Comparison of ENCODE assay signal across 1 cellular context in the genomic region with DNA sequence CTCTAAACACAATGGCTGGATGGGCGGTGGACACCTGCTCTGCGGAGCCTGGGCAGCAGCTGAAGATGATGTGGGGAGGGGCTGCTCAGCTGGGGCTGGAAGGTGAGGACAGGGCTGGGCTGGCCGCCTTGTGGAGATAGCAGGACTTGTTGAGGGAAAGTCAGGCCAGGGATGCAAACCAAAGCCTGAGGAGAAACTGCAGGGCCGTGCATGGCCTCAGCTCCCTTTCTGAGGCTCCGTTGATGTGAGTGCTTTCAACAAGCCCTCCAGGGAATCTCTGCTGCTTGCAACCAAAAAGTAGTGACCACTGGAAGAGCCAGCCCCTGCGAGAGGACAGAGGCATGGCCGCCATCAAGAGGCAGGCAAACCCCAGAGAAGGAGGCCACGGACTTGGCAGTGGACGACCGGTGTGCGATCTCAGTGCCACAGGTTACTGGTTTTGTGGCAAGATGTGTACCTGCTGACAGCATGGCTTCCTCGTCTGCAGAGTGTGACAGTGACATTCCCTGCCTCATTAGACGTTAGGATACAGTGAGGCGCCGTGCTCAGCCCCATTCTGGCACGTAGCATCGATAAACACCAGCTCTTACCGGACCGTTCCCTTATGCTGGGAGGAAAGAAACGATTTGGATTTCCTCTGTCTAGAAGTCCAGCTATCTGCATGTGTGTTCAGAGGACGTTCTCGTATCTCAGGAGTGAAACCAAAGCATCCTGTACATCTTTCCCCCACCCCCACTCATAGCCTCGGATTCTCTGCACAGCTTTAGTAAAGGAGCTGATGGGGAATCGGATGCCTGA.
A peak's percentile ranks its signal among the peaks of the same experiment; 100 is the strongest.
TF ChIP-seq lines count a peak whose summit lies in the region.

No MANE protein-coding gene starts in this region.

TF ChIP-seq in HepG2, 621 proteins besides CTCF, POLR2A, EP300 and RAD21 (continued from another document and continues in another):
- TF ChIP-seq, protein P1, sequence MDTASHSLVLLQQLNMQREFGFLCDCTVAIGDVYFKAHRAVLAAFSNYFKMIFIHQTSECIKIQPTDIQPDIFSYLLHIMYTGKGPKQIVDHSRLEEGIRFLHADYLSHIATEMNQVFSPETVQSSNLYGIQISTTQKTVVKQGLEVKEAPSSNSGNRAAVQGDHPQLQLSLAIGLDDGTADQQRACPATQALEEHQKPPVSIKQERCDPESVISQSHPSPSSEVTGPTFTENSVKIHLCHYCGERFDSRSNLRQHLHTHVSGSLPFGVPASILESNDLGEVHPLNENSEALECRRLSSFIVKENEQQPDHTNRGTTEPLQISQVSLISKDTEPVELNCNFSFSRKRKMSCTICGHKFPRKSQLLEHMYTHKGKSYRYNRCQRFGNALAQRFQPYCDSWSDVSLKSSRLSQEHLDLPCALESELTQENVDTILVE (CRISPR knock-in tag; IDR thresholded peaks at IDR 0.05): no peak
- no peak for TF ChIP-seq CHD4 (IDR thresholded peaks at IDR 0.05; ENCODE audit: borderline replicate concordance, low read length)
- no peak; the same call in 1 of the 2 replicates for TF ChIP-seq MXD1 (CRISPR knock-in tag; IDR thresholded peaks at IDR 0.05)
- TF ChIP-seq JDP2 (CRISPR knock-in tag; IDR thresholded peaks at IDR 0.05; ENCODE audit: borderline replicate concordance): no peak
- TF ChIP-seq BCL6 (CRISPR knock-in tag; IDR thresholded peaks at IDR 0.05): no peak
- TF ChIP-seq ZNF414 (CRISPR knock-in tag; IDR thresholded peaks at IDR 0.05): no peak; the same call in 1 of the 2 replicates
- no peak for TF ChIP-seq GATAD2A (CRISPR knock-in tag; IDR thresholded peaks at IDR 0.05)
- TF ChIP-seq, protein P2, sequence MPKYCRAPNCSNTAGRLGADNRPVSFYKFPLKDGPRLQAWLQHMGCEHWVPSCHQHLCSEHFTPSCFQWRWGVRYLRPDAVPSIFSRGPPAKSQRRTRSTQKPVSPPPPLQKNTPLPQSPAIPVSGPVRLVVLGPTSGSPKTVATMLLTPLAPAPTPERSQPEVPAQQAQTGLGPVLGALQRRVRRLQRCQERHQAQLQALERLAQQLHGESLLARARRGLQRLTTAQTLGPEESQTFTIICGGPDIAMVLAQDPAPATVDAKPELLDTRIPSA (CRISPR knock-in tag; IDR thresholded peaks at IDR 0.05; ENCODE audit: borderline replicate concordance): no peak
- no peak for TF ChIP-seq ZNF800 (CRISPR knock-in tag; IDR thresholded peaks at IDR 0.05)
- no peak for TF ChIP-seq ZNF883 (CRISPR knock-in tag; IDR thresholded peaks at IDR 0.05; ENCODE audit: not compliant biosample characterization)
- TF ChIP-seq FOXA1 (IDR thresholded peaks at IDR 0.05): no peak
- peak; percentile 4; the same call in 1 of the 2 replicates for TF ChIP-seq FOXA1 (CRISPR knock-in tag; IDR thresholded peaks at IDR 0.05)
- TF ChIP-seq, protein P3, sequence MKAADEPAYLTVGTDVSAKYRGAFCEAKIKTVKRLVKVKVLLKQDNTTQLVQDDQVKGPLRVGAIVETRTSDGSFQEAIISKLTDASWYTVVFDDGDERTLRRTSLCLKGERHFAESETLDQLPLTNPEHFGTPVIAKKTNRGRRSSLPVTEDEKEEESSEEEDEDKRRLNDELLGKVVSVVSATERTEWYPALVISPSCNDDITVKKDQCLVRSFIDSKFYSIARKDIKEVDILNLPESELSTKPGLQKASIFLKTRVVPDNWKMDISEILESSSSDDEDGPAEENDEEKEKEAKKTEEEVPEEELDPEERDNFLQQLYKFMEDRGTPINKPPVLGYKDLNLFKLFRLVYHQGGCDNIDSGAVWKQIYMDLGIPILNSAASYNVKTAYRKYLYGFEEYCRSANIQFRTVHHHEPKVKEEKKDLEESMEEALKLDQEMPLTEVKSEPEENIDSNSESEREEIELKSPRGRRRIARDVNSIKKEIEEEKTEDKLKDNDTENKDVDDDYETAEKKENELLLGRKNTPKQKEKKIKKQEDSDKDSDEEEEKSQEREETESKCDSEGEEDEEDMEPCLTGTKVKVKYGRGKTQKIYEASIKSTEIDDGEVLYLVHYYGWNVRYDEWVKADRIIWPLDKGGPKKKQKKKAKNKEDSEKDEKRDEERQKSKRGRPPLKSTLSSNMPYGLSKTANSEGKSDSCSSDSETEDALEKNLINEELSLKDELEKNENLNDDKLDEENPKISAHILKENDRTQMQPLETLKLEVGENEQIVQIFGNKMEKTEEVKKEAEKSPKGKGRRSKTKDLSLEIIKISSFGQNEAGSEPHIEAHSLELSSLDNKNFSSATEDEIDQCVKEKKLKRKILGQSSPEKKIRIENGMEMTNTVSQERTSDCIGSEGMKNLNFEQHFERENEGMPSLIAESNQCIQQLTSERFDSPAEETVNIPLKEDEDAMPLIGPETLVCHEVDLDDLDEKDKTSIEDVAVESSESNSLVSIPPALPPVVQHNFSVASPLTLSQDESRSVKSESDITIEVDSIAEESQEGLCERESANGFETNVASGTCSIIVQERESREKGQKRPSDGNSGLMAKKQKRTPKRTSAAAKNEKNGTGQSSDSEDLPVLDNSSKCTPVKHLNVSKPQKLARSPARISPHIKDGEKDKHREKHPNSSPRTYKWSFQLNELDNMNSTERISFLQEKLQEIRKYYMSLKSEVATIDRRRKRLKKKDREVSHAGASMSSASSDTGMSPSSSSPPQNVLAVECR (CRISPR knock-in tag; IDR thresholded peaks at IDR 0.05; ENCODE audit: borderline replicate concordance): peak; percentile 52
- no peak for TF ChIP-seq ZNF20 (CRISPR knock-in tag; IDR thresholded peaks at IDR 0.05)
- no peak for TF ChIP-seq SNAI1 (CRISPR knock-in tag; IDR thresholded peaks at IDR 0.05; ENCODE audit: borderline replicate concordance)
- TF ChIP-seq ZC3H13 (CRISPR knock-in tag; IDR thresholded peaks at IDR 0.05): no peak
- TF ChIP-seq, protein P4, sequence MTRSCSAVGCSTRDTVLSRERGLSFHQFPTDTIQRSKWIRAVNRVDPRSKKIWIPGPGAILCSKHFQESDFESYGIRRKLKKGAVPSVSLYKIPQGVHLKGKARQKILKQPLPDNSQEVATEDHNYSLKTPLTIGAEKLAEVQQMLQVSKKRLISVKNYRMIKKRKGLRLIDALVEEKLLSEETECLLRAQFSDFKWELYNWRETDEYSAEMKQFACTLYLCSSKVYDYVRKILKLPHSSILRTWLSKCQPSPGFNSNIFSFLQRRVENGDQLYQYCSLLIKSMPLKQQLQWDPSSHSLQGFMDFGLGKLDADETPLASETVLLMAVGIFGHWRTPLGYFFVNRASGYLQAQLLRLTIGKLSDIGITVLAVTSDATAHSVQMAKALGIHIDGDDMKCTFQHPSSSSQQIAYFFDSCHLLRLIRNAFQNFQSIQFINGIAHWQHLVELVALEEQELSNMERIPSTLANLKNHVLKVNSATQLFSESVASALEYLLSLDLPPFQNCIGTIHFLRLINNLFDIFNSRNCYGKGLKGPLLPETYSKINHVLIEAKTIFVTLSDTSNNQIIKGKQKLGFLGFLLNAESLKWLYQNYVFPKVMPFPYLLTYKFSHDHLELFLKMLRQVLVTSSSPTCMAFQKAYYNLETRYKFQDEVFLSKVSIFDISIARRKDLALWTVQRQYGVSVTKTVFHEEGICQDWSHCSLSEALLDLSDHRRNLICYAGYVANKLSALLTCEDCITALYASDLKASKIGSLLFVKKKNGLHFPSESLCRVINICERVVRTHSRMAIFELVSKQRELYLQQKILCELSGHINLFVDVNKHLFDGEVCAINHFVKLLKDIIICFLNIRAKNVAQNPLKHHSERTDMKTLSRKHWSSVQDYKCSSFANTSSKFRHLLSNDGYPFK (CRISPR knock-in tag; IDR thresholded peaks at IDR 0.05; ENCODE audit: borderline replicate concordance): peak; percentile 74; the same call in 1 of the 2 replicates
- TF ChIP-seq ZNF678 (CRISPR knock-in tag; IDR thresholded peaks at IDR 0.05): peak; percentile 75
- no peak for TF ChIP-seq ZNF260 (CRISPR knock-in tag; IDR thresholded peaks at IDR 0.05; ENCODE audit: borderline replicate concordance, low read depth)
- no peak; a peak in 1 of 4 replicates for TF ChIP-seq ATF4 (CRISPR knock-in tag; IDR thresholded peaks at IDR 0.05)
- TF ChIP-seq, protein P5, sequence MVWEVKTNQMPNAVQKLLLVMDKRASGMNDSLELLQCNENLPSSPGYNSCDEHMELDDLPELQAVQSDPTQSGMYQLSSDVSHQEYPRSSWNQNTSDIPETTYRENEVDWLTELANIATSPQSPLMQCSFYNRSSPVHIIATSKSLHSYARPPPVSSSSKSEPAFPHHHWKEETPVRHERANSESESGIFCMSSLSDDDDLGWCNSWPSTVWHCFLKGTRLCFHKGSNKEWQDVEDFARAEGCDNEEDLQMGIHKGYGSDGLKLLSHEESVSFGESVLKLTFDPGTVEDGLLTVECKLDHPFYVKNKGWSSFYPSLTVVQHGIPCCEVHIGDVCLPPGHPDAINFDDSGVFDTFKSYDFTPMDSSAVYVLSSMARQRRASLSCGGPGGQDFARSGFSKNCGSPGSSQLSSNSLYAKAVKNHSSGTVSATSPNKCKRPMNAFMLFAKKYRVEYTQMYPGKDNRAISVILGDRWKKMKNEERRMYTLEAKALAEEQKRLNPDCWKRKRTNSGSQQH (CRISPR knock-in tag; IDR thresholded peaks at IDR 0.05; ENCODE audit: low read depth): no peak
- peak; percentile 68 for TF ChIP-seq AGO2 (optimal IDR thresholded peaks at IDR 0.05; ENCODE audit: low read depth, low read length)
- peak; percentile 89; the same call in 1 of the 2 replicates for TF ChIP-seq ZBTB8A (CRISPR knock-in tag; IDR thresholded peaks at IDR 0.05; ENCODE audit: borderline replicate concordance, low read depth)
- no peak for TF ChIP-seq ATF5 (CRISPR knock-in tag; IDR thresholded peaks at IDR 0.05; ENCODE audit: low read depth)
- TF ChIP-seq GLI4 (CRISPR knock-in tag; IDR thresholded peaks at IDR 0.05; ENCODE audit: borderline replicate concordance): 0 out of 2 replicates have a peak, but pooled peaks have one; percentile 63
- TF ChIP-seq, protein P6, sequence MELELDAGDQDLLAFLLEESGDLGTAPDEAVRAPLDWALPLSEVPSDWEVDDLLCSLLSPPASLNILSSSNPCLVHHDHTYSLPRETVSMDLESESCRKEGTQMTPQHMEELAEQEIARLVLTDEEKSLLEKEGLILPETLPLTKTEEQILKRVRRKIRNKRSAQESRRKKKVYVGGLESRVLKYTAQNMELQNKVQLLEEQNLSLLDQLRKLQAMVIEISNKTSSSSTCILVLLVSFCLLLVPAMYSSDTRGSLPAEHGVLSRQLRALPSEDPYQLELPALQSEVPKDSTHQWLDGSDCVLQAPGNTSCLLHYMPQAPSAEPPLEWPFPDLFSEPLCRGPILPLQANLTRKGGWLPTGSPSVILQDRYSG (CRISPR knock-in tag; IDR thresholded peaks at IDR 0.05): 0 out of 2 replicates have a peak, but pooled peaks have one; percentile 47
- 0 out of 2 replicates have a peak, but pooled peaks have one; percentile 67 for TF ChIP-seq DNMT1 (CRISPR knock-in tag; IDR thresholded peaks at IDR 0.05)
- no peak for TF ChIP-seq CSRNP2 (CRISPR knock-in tag; conservative IDR thresholded peaks at IDR 0.05; ENCODE audit: low read depth)
- TF ChIP-seq SMAD3 (CRISPR knock-in tag; IDR thresholded peaks at IDR 0.05): no peak
- 0 out of 2 replicates have a peak, but pooled peaks have one; percentile 12 for TF ChIP-seq ZNF350 (CRISPR knock-in tag; IDR thresholded peaks at IDR 0.05; ENCODE audit: borderline replicate concordance, low read depth)
- 0 out of 2 replicates have a peak, but pooled peaks have one; percentile 33 for TF ChIP-seq ZNF670 (CRISPR knock-in tag; IDR thresholded peaks at IDR 0.05; ENCODE audit: borderline replicate concordance)
- no peak for TF ChIP-seq JUN (CRISPR knock-in tag; IDR thresholded peaks at IDR 0.05)
- TF ChIP-seq ZNF790 (CRISPR knock-in tag; IDR thresholded peaks at IDR 0.05; ENCODE audit: borderline replicate concordance): 0 out of 2 replicates have a peak, but pooled peaks have one; percentile 13
- peak; percentile 19; the same call in 1 of the 2 replicates for TF ChIP-seq REPIN1 (CRISPR knock-in tag; IDR thresholded peaks at IDR 0.05; ENCODE audit: borderline replicate concordance, low read depth)
- no peak for TF ChIP-seq SMYD3 (CRISPR knock-in tag; IDR thresholded peaks at IDR 0.05)
- TF ChIP-seq ZNF879 (CRISPR knock-in tag; IDR thresholded peaks at IDR 0.05): 0 out of 2 replicates have a peak, but pooled peaks have one; percentile 84
